Comparison of ENCODE assay signal across 8 cellular contexts in the genomic region with DNA sequence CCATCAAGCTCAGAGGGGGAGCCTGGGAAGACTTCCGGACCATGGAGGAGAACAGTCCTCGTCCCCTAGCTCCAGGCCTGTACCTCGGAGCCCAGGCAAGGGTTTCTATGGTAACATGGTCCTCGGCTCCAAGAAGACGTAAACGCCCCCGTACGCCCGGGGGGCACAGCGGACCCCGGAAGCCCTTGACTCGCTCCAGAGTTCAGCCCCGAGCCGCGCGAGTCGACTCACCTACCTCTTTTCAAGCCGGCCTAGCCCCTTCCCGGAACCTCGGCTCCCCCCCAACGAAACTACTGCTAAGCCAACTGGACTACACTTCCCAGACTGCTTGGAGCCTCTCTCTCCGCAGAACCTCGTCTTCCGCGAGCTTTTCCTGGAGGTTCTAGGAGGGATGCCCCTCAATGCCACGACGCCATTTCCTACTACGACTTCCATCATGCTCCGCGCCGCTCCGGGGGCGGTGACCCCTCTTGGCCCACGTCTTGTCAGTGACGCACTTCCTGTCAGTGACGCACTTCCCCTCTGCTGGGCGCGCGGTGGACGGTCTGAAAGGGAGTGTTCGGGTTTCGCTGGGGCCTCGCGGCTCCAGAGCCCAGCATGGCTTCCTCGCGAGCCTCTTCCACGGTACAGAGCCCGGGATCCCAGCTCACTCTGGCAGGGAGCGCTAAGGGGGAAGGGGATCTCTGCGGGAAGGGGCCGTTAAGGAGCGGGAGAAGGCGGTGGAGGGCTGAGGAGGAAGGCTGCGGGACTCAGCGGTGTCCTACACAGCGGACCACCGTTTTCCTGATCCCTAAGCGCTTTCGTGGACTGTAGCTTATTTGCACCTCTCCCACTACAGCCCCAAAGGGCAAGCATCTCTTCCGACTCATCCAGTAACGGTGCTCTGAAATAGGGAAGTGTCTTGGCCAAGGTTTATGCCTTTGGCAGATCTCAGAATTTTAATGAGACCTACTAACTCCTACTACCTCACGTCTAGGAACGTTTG. TPM values are rescaled to one million over a fixed set of nuclear protein-coding genes. Genes with fewer than 3 reads are reported as not detected.
DNase-seq lines count a peak whose midpoint lies in the region; ATAC-seq and TF ChIP-seq lines count a peak whose summit lies in the region.

A gene (minus strand): TSS at position 426 of the 985 bp plus-strand sequence. CDS start 3,065 bp downstream, outside the sequence.
A gene (plus strand): TSS at position 512 of the 985 bp plus-strand sequence. CDS start 86 bp downstream, at position 598.

- H3K4me2 ChIP-seq in Loucy (ENCODE audit: low read depth, low read length, poor library complexity, severe bottlenecking) = peak within 1 kb of the TSS; percentile 91

- ATAC-seq in RWPE2 (ENCODE audit: low read depth) = peak; percentile 94
- ATAC-seq in stimulated activated naive CD8-positive, alpha-beta T cell treated with anti-CD3 and anti-CD28 coated beads, Interleukin-15, amount 100 ng/mL, for 72 hours = peak; percentile 99

- peaks cover 59% of the 10 kb centered on the region for H3K79me2 ChIP-seq in Loucy (ENCODE audit: insufficient read depth, low read length)

- H3K4me1 Mint-ChIP-seq in activated T-helper 2 cell treated with anti-CD3 and anti-CD28 coated beads, Interferon-gamma antibody, Interleukin-2, Interleukin-4, amounts not matched to agents 10 μg/mL and 5 μg/mL and 100 μg/mL, durations not matched to agents 14 hours and 24 hours and 36 hours (ENCODE audit: low read depth) = peaks cover 29% of the 10 kb centered on the region
- H3K4me1 Mint-ChIP-seq in nephron progenitor cell = peaks cover 20% of the 10 kb centered on the region
- H3K4me1 Mint-ChIP-seq in stimulated activated naive CD8-positive, alpha-beta T cell treated with anti-CD3 and anti-CD28 coated beads, Interleukin-15, amount 100 ng/mL, for 72 hours = peaks cover 19% of the 10 kb centered on the region

- H3K36me3 Mint-ChIP-seq in activated T-helper 2 cell treated with anti-CD3 and anti-CD28 coated beads, Interferon-gamma antibody, Interleukin-2, Interleukin-4, amounts not matched to agents 10 μg/mL and 5 μg/mL and 100 μg/mL, durations not matched to agents 14 hours and 24 hours and 36 hours (ENCODE audit: low read depth) = peaks cover 51% of the 10 kb centered on the region
- peaks cover 42% of the 10 kb centered on the region for H3K36me3 Mint-ChIP-seq in nephron progenitor cell (ENCODE audit: low read depth)

- H3K9ac ChIP-seq in Loucy (ENCODE audit: low read depth, low read length, poor library complexity, severe bottlenecking) = peak within 1 kb of the TSS; percentile 86

- no peaks in the 10 kb centered on the region for H3K27me3 Mint-ChIP-seq in activated T-helper 2 cell treated with anti-CD3 and anti-CD28 coated beads, Interferon-gamma antibody, Interleukin-2, Interleukin-4, amounts not matched to agents 10 μg/mL and 5 μg/mL and 100 μg/mL, durations not matched to agents 14 hours and 24 hours and 36 hours (ENCODE audit: low read depth)
- no peaks in the 10 kb centered on the region for H3K27me3 Mint-ChIP-seq in nephron progenitor cell (ENCODE audit: low read depth, poor library complexity)
- no peaks in the 10 kb centered on the region for H3K27me3 Mint-ChIP-seq in stimulated activated naive CD8-positive, alpha-beta T cell treated with anti-CD3 and anti-CD28 coated beads, Interleukin-15, amount 100 ng/mL, for 72 hours

- H3K9me3 ChIP-seq in Loucy (ENCODE audit: insufficient read depth, low read depth, low read length) (no peaks in the 10 kb centered on the region), RWPE2 (ENCODE audit: severe bottlenecking) (no peaks in the 10 kb centered on the region)

- peak within 1 kb of the TSS; percentile 59 for H3K27ac ChIP-seq in RWPE2 (ENCODE audit: poor library complexity, severe bottlenecking)

- peaks cover 38% of the 10 kb centered on the region for H4K20me1 ChIP-seq in Loucy (ENCODE audit: insufficient read depth, low read length, poor library complexity, severe bottlenecking)

- no peak within 1 kb of the TSS for H3K27ac Mint-ChIP-seq in activated T-helper 2 cell treated with anti-CD3 and anti-CD28 coated beads, Interferon-gamma antibody, Interleukin-2, Interleukin-4, amounts not matched to agents 10 μg/mL and 5 μg/mL and 100 μg/mL, durations not matched to agents 14 hours and 24 hours and 36 hours
- no peak within 1 kb of the TSS for H3K27ac Mint-ChIP-seq in nephron progenitor cell
- H3K27ac Mint-ChIP-seq in stimulated activated naive CD8-positive, alpha-beta T cell treated with anti-CD3 and anti-CD28 coated beads, Interleukin-15, amount 100 ng/mL, for 72 hours = no peak within 1 kb of the TSS

- no peaks in the 10 kb centered on the region for H3K27me3 ChIP-seq in H7 (ENCODE audit: control insufficient read depth, insufficient read depth, low read length)
- no peaks in the 10 kb centered on the region for H3K27me3 ChIP-seq in Loucy (ENCODE audit: insufficient read depth, low read length, poor library complexity, severe bottlenecking)
- no peaks in the 10 kb centered on the region for H3K27me3 ChIP-seq in RWPE2 (ENCODE audit: insufficient read depth, poor library complexity, severe bottlenecking)

- intact Hi-C loops in activated T-helper 2 cell treated with anti-CD3 and anti-CD28 coated beads, Interferon-gamma antibody, Interleukin-2, Interleukin-4, amounts not matched to agents 10 μg/mL and 5 μg/mL and 100 μg/mL, durations not matched to agents 14 hours and 24 hours and 36 hours (cut with micrococcal nuclease) = loop anchor here (1.0 to 2.0 kb wide), 9 partner anchors 33 to 383 kb away; a partner anchor contains a TSS

- DNase-seq in ELR (ENCODE audit: low read depth) = peak; percentile 99
- peak; percentile 96 for DNase-seq in H7
- peak; percentile 97 for DNase-seq in RWPE2 (ENCODE audit: low spot score)
- DNase-seq in activated T-helper 2 cell treated with anti-CD3 and anti-CD28 coated beads, Interferon-gamma antibody, Interleukin-2, Interleukin-4, amounts not matched to agents 10 μg/mL and 5 μg/mL and 100 μg/mL, durations not matched to agents 14 hours and 24 hours and 36 hours (ENCODE audit: low spot score) = peak; percentile 94
- DNase-seq in fibroblast of the aortic adventitia (ENCODE audit: low read depth) = peak; percentile 99
- peak; percentile 97 for DNase-seq in nephron progenitor cell
- DNase-seq in stimulated activated naive CD8-positive, alpha-beta T cell treated with anti-CD3 and anti-CD28 coated beads, Interleukin-15, amount 100 ng/mL, for 72 hours = peak; percentile 91 to 95

- no peak within 1 kb of the TSS for H3K4me3 Mint-ChIP-seq in activated T-helper 2 cell treated with anti-CD3 and anti-CD28 coated beads, Interferon-gamma antibody, Interleukin-2, Interleukin-4, amounts not matched to agents 10 μg/mL and 5 μg/mL and 100 μg/mL, durations not matched to agents 14 hours and 24 hours and 36 hours (ENCODE audit: low read depth)
- no peak within 1 kb of the TSS for H3K4me3 Mint-ChIP-seq in nephron progenitor cell
- H3K4me3 Mint-ChIP-seq in stimulated activated naive CD8-positive, alpha-beta T cell treated with anti-CD3 and anti-CD28 coated beads, Interleukin-15, amount 100 ng/mL, for 72 hours = no peak within 1 kb of the TSS

- H3K36me3 ChIP-seq in H7 (replicated peaks; ENCODE audit: control insufficient read depth, insufficient read depth, low read length) (peaks cover 22% of the 10 kb centered on the region), Loucy (ENCODE audit: insufficient read depth, low read length) (peaks cover 22% of the 10 kb centered on the region; the same call in 1 of the 2 replicates), RWPE2 (ENCODE audit: low read depth) (peaks cover 76% of the 10 kb centered on the region)

- H3K4me3 ChIP-seq in H7 (ENCODE audit: insufficient read depth, low read depth, low read length) (peak within 1 kb of the TSS; percentile 69), Loucy (ENCODE audit: low read length, poor library complexity, severe bottlenecking) (peak within 1 kb of the TSS; percentile 83), RWPE2 (ENCODE audit: severe bottlenecking) (peak within 1 kb of the TSS; percentile 83), fibroblast of the aortic adventitia (ENCODE audit: low read depth, low read length) (peak within 1 kb of the TSS; percentile 96)

- TF ChIP-seq CTCF in Loucy (conservative IDR thresholded peaks at IDR 0.05; ENCODE audit: low read length) = no peak
- no peak for TF ChIP-seq CTCF in RWPE2 (IDR thresholded peaks at IDR 0.05; ENCODE audit: poor library complexity, severe bottlenecking)
- no peak for TF ChIP-seq CTCF in fibroblast of the aortic adventitia (IDR thresholded peaks at IDR 0.05; ENCODE audit: insufficient read depth, low read length)
- TF ChIP-seq CTCF in nephron progenitor cell (IDR thresholded peaks at IDR 0.05) = no peak

- H3K9me2 ChIP-seq in Loucy (replicated peaks; ENCODE audit: low read depth, low read length) = no peaks in the 10 kb centered on the region

- H3K4me1 ChIP-seq in Loucy (ENCODE audit: insufficient read depth, low read length, poor library complexity, severe bottlenecking) (peaks cover 29% of the 10 kb centered on the region), RWPE2 (ENCODE audit: insufficient read depth, poor library complexity, severe bottlenecking) (peaks cover 11% of the 10 kb centered on the region)

- 0 out of 2 replicates have a peak, but pooled peaks cover 5% of the 10 kb centered on the region for H3F3A ChIP-seq in Loucy (ENCODE audit: low read depth)

- H3K9me3 Mint-ChIP-seq in activated T-helper 2 cell treated with anti-CD3 and anti-CD28 coated beads, Interferon-gamma antibody, Interleukin-2, Interleukin-4, amounts not matched to agents 10 μg/mL and 5 μg/mL and 100 μg/mL, durations not matched to agents 14 hours and 24 hours and 36 hours = no peaks in the 10 kb centered on the region
- no peaks in the 10 kb centered on the region for H3K9me3 Mint-ChIP-seq in nephron progenitor cell
- H3K9me3 Mint-ChIP-seq in stimulated activated naive CD8-positive, alpha-beta T cell treated with anti-CD3 and anti-CD28 coated beads, Interleukin-15, amount 100 ng/mL, for 72 hours = no peaks in the 10 kb centered on the region

- peak within 1 kb of the TSS; percentile 93 for H2AFZ ChIP-seq in Loucy (ENCODE audit: low read length)

RNA-seq across cellular contexts. Expression of the first gene that starts in this region (rescaled TPM):
- total RNA-seq in H7 (2014; rRNA removed; shearing (Covaris generic)) = 36.0 and 40.8 TPM in 2 replicates
- 50.2 and 51.2 TPM in 2 replicates for total RNA-seq in activated T-helper 2 cell treated with anti-CD3 and anti-CD28 coated beads, Interferon-gamma antibody, Interleukin-2, Interleukin-4, amounts not matched to agents 10 μg/mL and 5 μg/mL and 100 μg/mL, durations not matched to agents 14 hours and 24 hours and 36 hours
- total RNA-seq in fibroblast of the aortic adventitia (ENCODE audit: low replicate concordance) = 57.1 and 124 TPM in 2 replicates

RNA-seq across cellular contexts. Expression of the second gene that starts in this region (rescaled TPM):
- 34.5 and 38.4 TPM in 2 replicates for total RNA-seq in H7 (2014; rRNA removed; shearing (Covaris generic))
- total RNA-seq in activated T-helper 2 cell treated with anti-CD3 and anti-CD28 coated beads, Interferon-gamma antibody, Interleukin-2, Interleukin-4, amounts not matched to agents 10 μg/mL and 5 μg/mL and 100 μg/mL, durations not matched to agents 14 hours and 24 hours and 36 hours = 57.3 and 61.0 TPM in 2 replicates
- 24.0 and 25.9 TPM in 2 replicates for total RNA-seq in fibroblast of the aortic adventitia (ENCODE audit: low replicate concordance)

Comparison
In these comparisons a context has a peak if more than half of its experiments do, and no peak if none do; other contexts are left out.
1. Peak in every context shown above with its lines: DNase-seq, ATAC-seq, H3K4me3 ChIP-seq and H3K27ac ChIP-seq.